In the genomic region with DNA sequence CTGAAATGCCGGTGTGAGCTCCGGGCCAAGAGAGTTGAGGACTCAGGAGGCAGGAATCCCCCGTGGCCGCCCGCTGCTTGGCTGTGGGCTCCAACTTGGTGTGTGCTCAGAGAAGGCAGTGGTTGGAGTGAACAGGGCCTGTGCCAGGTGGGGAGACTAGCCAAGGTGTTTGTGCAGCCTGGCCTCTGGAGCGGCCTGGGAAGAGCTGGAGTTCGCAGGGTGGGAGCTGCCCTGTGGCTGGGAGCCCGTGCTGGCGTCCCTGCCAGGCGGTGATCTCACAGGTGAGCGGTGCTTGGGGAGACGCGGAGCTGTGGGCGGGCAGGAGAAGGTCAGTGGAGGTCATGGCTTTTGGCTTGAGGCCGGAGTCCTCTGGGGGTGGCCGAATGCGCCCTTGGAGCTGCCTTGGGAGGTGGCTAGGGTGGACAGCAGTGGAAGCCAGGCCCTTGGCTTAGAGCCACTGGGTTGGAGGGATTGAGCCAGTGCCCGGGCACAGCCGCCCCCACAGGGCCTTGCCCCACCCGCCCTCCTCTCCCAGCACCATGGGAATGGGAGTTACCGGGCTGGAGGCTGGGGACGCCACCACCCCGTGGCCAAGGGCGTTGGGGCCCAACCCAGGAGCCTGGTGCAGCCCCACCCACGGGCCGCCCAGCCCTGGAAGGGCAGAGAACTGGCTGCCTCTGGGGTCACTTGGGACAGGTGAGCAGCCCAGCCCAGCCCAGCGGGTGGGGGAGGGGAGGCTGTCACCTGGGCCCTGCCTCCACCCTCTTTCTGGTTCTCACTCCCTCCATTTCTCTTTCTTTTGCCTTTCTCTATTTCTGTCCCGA, we compare ENCODE assay signal across 8 cellular contexts. TPM values are rescaled to one million over a fixed set of nuclear protein-coding genes. Genes with fewer than 3 reads are reported as not detected.
DNase-seq lines count a peak whose midpoint lies in the region; TF ChIP-seq lines count a peak whose summit lies in the region.

No MANE protein-coding gene starts in this region.

- no peak for TF ChIP-seq CTCF in HFF-Myc (IDR thresholded peaks at IDR 0.05; ENCODE audit: low read depth, low read length, missing control alignments)
- no peak for TF ChIP-seq CTCF in foreskin fibroblast (IDR thresholded peaks at IDR 0.05; ENCODE audit: low read depth, low read length)
- TF ChIP-seq CTCF in ovary (IDR thresholded peaks at IDR 0.05): no peak
- TF ChIP-seq CTCF in GM10266 (IDR thresholded peaks at IDR 0.05; ENCODE audit: control insufficient read depth, insufficient read depth, low read depth, missing control alignments): no peak

- H3K27me3 ChIP-seq in ACC112 (ENCODE audit: insufficient read depth, low read length) (no peaks in the 10 kb centered on the region), ovary (no peaks in the 10 kb centered on the region)

- no peak overlapping the region for H2AFZ ChIP-seq in ACC112 (ENCODE audit: low read length, unreplicated experiment)

- H3K36me3 ChIP-seq in ACC112 (ENCODE audit: insufficient read depth, low read length) (no peaks in the 10 kb centered on the region), ovary (no peaks in the 10 kb centered on the region)

- TF ChIP-seq EP300 in ovary (IDR thresholded peaks at IDR 0.05): no peak

- peaks cover 59% of the 10 kb centered on the region for H3K4me1 Mint-ChIP-seq in activated CD4-positive, alpha-beta memory T cell treated with anti-CD3 and anti-CD28 coated beads, Interleukin-2, amount 10 ng/mL, durations not matched to agents 7 days and 5 days

- intact Hi-C loops in ovary (cut with DNase I): no loop called here

- peaks cover 31% of the 10 kb centered on the region for H3K36me3 Mint-ChIP-seq in activated CD4-positive, alpha-beta memory T cell treated with anti-CD3 and anti-CD28 coated beads, Interleukin-2, amount 10 ng/mL, durations not matched to agents 7 days and 5 days (ENCODE audit: low read depth)

- TF ChIP-seq POLR2A in ovary (IDR thresholded peaks at IDR 0.05): no peak

- peak overlapping the region; percentile 96 for H3K27ac ChIP-seq in ACC112 (ENCODE audit: low read depth, low read length)
- H3K27ac ChIP-seq in ovary: peak overlapping the region; percentile 84 to 91

- peaks cover 70% of the 10 kb centered on the region for H3K4me1 ChIP-seq in ACC112 (ENCODE audit: control insufficient read depth, insufficient read depth, low read length, unreplicated experiment)
- peaks cover 41% of the 10 kb centered on the region for H3K4me1 ChIP-seq in ovary (ENCODE audit: insufficient read depth)

- POLR2A ChIA-PET in activated CD4-positive, alpha-beta memory T cell treated with anti-CD3 and anti-CD28 coated beads, Interleukin-2, amount 10 ng/mL, durations not matched to agents 7 days and 5 days (lab: Charles Lee): interaction anchor here (0.6 to 10.9 kb wide), 6 partner anchors 10 to 48 kb away, joined by 3 to 162 read pairs (median 6); a partner anchor contains a TSS

- no peaks in the 10 kb centered on the region for H3K9me3 Mint-ChIP-seq in activated CD4-positive, alpha-beta memory T cell treated with anti-CD3 and anti-CD28 coated beads, Interleukin-2, amount 10 ng/mL, durations not matched to agents 7 days and 5 days

- peak overlapping the region; percentile 93 for H3K4me3 Mint-ChIP-seq in activated CD4-positive, alpha-beta memory T cell treated with anti-CD3 and anti-CD28 coated beads, Interleukin-2, amount 10 ng/mL, durations not matched to agents 7 days and 5 days

- H3K27ac Mint-ChIP-seq in activated CD4-positive, alpha-beta memory T cell treated with anti-CD3 and anti-CD28 coated beads, Interleukin-2, amount 10 ng/mL, durations not matched to agents 7 days and 5 days: peak overlapping the region; percentile 94

- H3K27me3 Mint-ChIP-seq in activated CD4-positive, alpha-beta memory T cell treated with anti-CD3 and anti-CD28 coated beads, Interleukin-2, amount 10 ng/mL, durations not matched to agents 7 days and 5 days: no peaks in the 10 kb centered on the region

- H3K4me3 ChIP-seq in ACC112 (ENCODE audit: low read depth, low read length): peak overlapping the region; percentile 92
- H3K4me3 ChIP-seq in HFF-Myc (replicated peaks; ENCODE audit: low read depth, low read length): peak overlapping the region; percentile 70
- H3K4me3 ChIP-seq in foreskin fibroblast (ENCODE audit: low read depth in 1 of 2, low read length in 2 of 2): peak overlapping the region; percentile 66 to 67
- H3K4me3 ChIP-seq in ovary: peak overlapping the region; percentile 52

- CTCF ChIA-PET in activated CD4-positive, alpha-beta memory T cell treated with anti-CD3 and anti-CD28 coated beads, Interleukin-2, amount 10 ng/mL, durations not matched to agents 7 days and 5 days (lab: Charles Lee): interaction anchor here (11.2 kb wide), 1 partner anchor 17 kb away, joined by 412 read pairs; no protein-coding TSS in a partner anchor

- 22 to 32% (median 31%) methylated on average over 27 to 28 of the region's 28 CpGs for WGBS in ovary, 3 donors

- DNase-seq in HFF-Myc (ENCODE audit: extremely low read depth, low read depth) (no peak), foreskin fibroblast (peak in 1 of 2 donors; percentile 69), ovary (peak; percentile 67 to 83 (median 79)), NCI-H187 (lab: John Stamatoyannopoulos, UW) (no peak), GM10266 (ENCODE audit: extremely low spot score) (no peak), NCI-H1048 (lab: John Stamatoyannopoulos, UW) (no peak)
- no peak for DNase-seq in activated CD4-positive, alpha-beta memory T cell treated with anti-CD3 and anti-CD28 coated beads, Interleukin-2, amount 10 ng/mL, durations not matched to agents 7 days and 5 days

- H3K9me3 ChIP-seq in ovary: no peaks in the 10 kb centered on the region

- H3K79me2 ChIP-seq in ACC112 (ENCODE audit: control insufficient read depth, insufficient read depth, low read length, unreplicated experiment): peaks cover 1% of the 10 kb centered on the region

RNA-seq across cellular contexts. Expression of a gene that starts 7.1 kb away (rescaled TPM):
- total RNA-seq in activated CD4-positive, alpha-beta memory T cell treated with anti-CD3 and anti-CD28 coated beads, Interleukin-2, amount 10 ng/mL, durations not matched to agents 7 days and 5 days: 100 to 1,000 TPM; 203 to 204 TPM
- total RNA-seq in ovary: 100 to 1,000 TPM; 602 to 917 (median 855) TPM
- 1,000 to 10,000 TPM in 1 of 2 donors, 100 to 1,000 TPM in 1; 610 to 1,254 TPM for polyA plus RNA-seq in ovary

RNA-seq across cellular contexts. Expression of a gene that starts 13.3 kb away (rescaled TPM):
- total RNA-seq in activated CD4-positive, alpha-beta memory T cell treated with anti-CD3 and anti-CD28 coated beads, Interleukin-2, amount 10 ng/mL, durations not matched to agents 7 days and 5 days: 10 to 100 TPM; 45.9 to 50.1 TPM
- total RNA-seq in ovary: 10 to 100 TPM; 21.7 to 72.5 (median 26.7) TPM
- 10 to 100 TPM in 1 of 2 donors, under 1 TPM in 1; 0.30 to 35.2 TPM for polyA plus RNA-seq in ovary

RNA-seq across cellular contexts. Expression of a gene that starts 13.7 kb away (rescaled TPM):
- 10 to 100 TPM; 86.2 to 88.6 TPM for total RNA-seq in activated CD4-positive, alpha-beta memory T cell treated with anti-CD3 and anti-CD28 coated beads, Interleukin-2, amount 10 ng/mL, durations not matched to agents 7 days and 5 days
- total RNA-seq in ovary: 100 to 1,000 TPM in 5 of 7 donors, 10 to 100 TPM in 2; 44.9 to 261 (median 107) TPM
- polyA plus RNA-seq in ovary: 10 to 100 TPM; 10.1 to 26.7 TPM

RNA-seq across cellular contexts. Expression of a gene that starts 20.5 kb away (rescaled TPM):
- 100 to 1,000 TPM; 171 to 173 TPM for total RNA-seq in activated CD4-positive, alpha-beta memory T cell treated with anti-CD3 and anti-CD28 coated beads, Interleukin-2, amount 10 ng/mL, durations not matched to agents 7 days and 5 days
- total RNA-seq in ovary: 100 to 1,000 TPM in 6 of 7 donors, 10 to 100 TPM in 1; 71.9 to 218 (median 148) TPM
- polyA plus RNA-seq in ovary: 100 to 1,000 TPM in 1 of 2 donors, 1 to 10 TPM in 1; 1.3 to 110 TPM

RNA-seq across cellular contexts. Expression of a gene that starts 23.6 kb away (rescaled TPM):
- not detected for total RNA-seq in activated CD4-positive, alpha-beta memory T cell treated with anti-CD3 and anti-CD28 coated beads, Interleukin-2, amount 10 ng/mL, durations not matched to agents 7 days and 5 days
- total RNA-seq in ovary: not detected
- under 1 TPM in 1 of 2 donors, not detected in 1; 0.11 TPM for polyA plus RNA-seq in ovary

Comparison
In these comparisons a context has a peak if more than half of its experiments do, and no peak if none do; other contexts are left out.
1. DNase-seq: peak in ovary (5 of 5); none in HFF-Myc (single experiment), activated CD4-positive, alpha-beta memory T cell treated with anti-CD3 and anti-CD28 coated beads, Interleukin-2, amount 10 ng/mL, durations not matched to agents 7 days and 5 days (single experiment), NCI-H187 (0 of 2), GM10266 (single experiment) and NCI-H1048 (single experiment).
2. Peak in every context shown above with its lines, with median percentiles within 50 percentile points of each other: H3K4me3 ChIP-seq.